8 cellular contexts compared by ENCODE assay signal in the genomic region with DNA sequence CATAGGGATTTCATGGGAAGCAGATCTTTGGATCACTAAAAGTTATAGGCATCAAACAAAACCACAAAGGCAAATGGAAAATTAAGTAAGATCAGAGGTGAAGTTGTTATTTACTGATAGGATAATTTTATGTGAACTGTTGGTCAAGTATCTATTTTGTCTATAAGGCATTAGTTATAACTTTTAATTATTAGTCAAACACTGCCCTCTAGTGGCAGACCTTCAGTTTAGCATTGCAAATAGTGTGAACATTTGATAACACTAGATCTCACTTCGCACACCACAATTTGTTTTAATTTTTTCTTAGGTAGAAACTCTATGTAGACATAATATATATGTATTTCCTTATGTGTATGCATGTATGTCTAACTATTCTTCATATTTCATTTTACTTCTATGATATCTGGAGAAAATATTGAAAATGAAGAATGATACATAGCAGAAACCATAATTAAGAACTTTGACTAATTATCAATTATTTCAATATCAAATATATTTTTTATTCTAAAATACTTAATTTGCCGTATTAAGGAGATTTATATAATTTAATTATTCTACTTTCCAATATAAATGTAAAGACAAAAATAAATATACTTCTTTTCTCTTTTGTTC.
DNase-seq lines count a peak whose midpoint lies in the region; TF ChIP-seq lines count a peak whose summit lies in the region.

No MANE protein-coding gene starts in this region.

- in situ Hi-C loops in ACHN (cut with HindIII; ENCODE audit: low pct_ligation_motif_present, low pct_unique_long_range_greater_than_20kb, low sequenced_read_pairs): no loop called here
- in situ Hi-C loops in SK-MEL-5 (cut with HindIII; ENCODE audit: low pct_unique_long_range_greater_than_20kb, low sequenced_read_pairs): no loop called here

- H3K4me3 ChIP-seq in fibroblast of pulmonary artery (replicated peaks; ENCODE audit: low read depth, low read length) (no peak overlapping the region), retinal pigment epithelial cell (ENCODE audit: low read length) (no peak overlapping the region)

- DNase-seq in ACHN (peak; percentile 57), GM04504 (ENCODE audit: low read depth) (peak; percentile 6), H4 (ENCODE audit: low spot score) (peak; percentile 18), SK-MEL-5 (ENCODE audit: low read depth, low spot score) (peak; percentile 60), fibroblast of pulmonary artery (ENCODE audit: low read depth) (peak; percentile 61), retinal pigment epithelial cell (ENCODE audit: low read depth) (peak; percentile 9), NCI-H524 treated with DMSO at 0.1 percent for 48 hours (lab: John Stamatoyannopoulos, UW) (no peak)

- TF ChIP-seq CTCF in LNCAP (IDR thresholded peaks at IDR 0.05): peak; percentile 67
- peak; percentile 69 for TF ChIP-seq CTCF in fibroblast of pulmonary artery (IDR thresholded peaks at IDR 0.05; ENCODE audit: low read length, missing control alignments)
- TF ChIP-seq CTCF in retinal pigment epithelial cell (conservative IDR thresholded peaks at IDR 0.05; ENCODE audit: low read depth, low read length): peak; percentile 65
